In the genomic region with DNA sequence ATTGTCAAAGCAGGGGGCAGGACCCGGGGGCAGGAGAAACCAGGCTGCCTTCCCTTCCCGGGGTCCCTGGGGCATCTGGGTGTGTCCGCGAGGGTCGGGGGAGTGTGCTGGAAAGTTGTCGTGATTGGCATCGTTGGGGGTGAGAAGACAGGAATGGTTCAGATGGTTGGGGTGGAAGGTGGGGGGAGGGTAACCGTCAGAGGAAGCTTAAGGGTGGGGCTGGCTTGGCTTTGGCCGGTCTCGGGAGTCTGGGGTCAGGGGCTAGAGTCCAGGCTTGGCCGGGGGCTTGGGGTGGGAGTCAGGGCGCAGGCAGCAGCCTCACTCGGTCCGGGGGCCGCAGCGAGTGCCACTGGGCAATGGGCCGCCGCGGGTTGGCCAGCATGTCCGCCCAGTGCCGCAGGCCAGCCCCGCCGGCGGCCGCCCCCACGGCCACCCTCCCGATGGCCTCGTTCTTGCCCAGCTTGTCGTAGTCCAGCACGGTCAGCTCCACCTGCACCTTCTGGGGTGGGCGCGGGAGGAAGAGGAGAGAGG, we compare ENCODE assay signal across 9 cellular contexts. TPM values are rescaled to one million over a fixed set of nuclear protein-coding genes. Genes with fewer than 3 reads are reported as not detected.
DNase-seq lines count a peak whose midpoint lies in the region; ATAC-seq, FAIRE-seq and TF ChIP-seq lines count a peak whose summit lies in the region.
"Had no signal": no experiment of that assay in that cellular context is flagged by ENCODE, and none has a peak within 500 bp of the region (broad histone marks: within the 10 kb centered on the region; RNA-seq: fewer than 3 reads in every experiment).

No MANE protein-coding gene starts in this region.

- H3K27ac ChIP-seq in BLaER1 (peak overlapping the region; percentile 49; the same call in 1 of the 2 replicates), Panc1 (ENCODE audit: low read length) (peak overlapping the region; percentile 80), epithelial cell of prostate (peak overlapping the region; percentile 80), kidney (ENCODE audit: low read depth in 2 of 2, low read length in 2 of 2) (no peak overlapping the region)

- peaks cover 11% of the 10 kb centered on the region for H3K4me1 Mint-ChIP-seq in nephron progenitor cell

- H3K4me3 ChIP-seq in BLaER1 (peak overlapping the region; percentile 73), Panc1 (ENCODE audit: low read depth in 2 of 2, low read length in 2 of 2) (peak overlapping the region; percentile 61 to 79), kidney (ENCODE audit: low read length in 2 of 2) (no peak overlapping the region)

- peak overlapping the region; percentile 74 for H3K4me3 Mint-ChIP-seq in nephron progenitor cell

- peaks cover 15% of the 10 kb centered on the region for H3K9me3 Mint-ChIP-seq in nephron progenitor cell

- H3K27me3 ChIP-seq in BLaER1 (peaks cover 46% of the 10 kb centered on the region), Panc1 (ENCODE audit: control insufficient read depth, insufficient read depth, low read length) (no peaks in the 10 kb centered on the region)

- CTCF ChIA-PET in Panc1 (lab: Charles Lee), result interaction anchor here (1.0 kb wide), 1 partner anchor 14 kb away, joined by 22 read pairs; no protein-coding TSS in a partner anchor

- H3K4me2 ChIP-seq in BLaER1, result peak overlapping the region; percentile 83

- H3K36me3 ChIP-seq in BLaER1 (no peaks in the 10 kb centered on the region), Panc1 (ENCODE audit: control insufficient read depth, insufficient read depth, low read length) (no peaks in the 10 kb centered on the region), kidney (ENCODE audit: control insufficient read depth in 1 of 2, insufficient read depth in 2 of 2, low read length in 2 of 2) (no peaks in the 10 kb centered on the region)

- H3K9ac ChIP-seq in BLaER1, result peak overlapping the region; percentile 64
- H3K9ac ChIP-seq in kidney (ENCODE audit: low read length in 2 of 2), result no peak overlapping the region

- H4K20me1 ChIP-seq in BLaER1, result 0 out of 2 replicates have a peak, but pooled peaks cover 2% of the 10 kb centered on the region

- ATAC-seq in Panc1, result no peak; the same call in 1 of the 2 replicates

- intact Hi-C loops in Panc1 (cut with micrococcal nuclease; ENCODE audit: unreplicated experiment) (no loop called here), kidney (cut with DNase I) (no loop called here)

- POLR2A ChIA-PET in Panc1 (lab: Charles Lee), result interaction anchor here (0.5 to 0.7 kb wide), 3 partner anchors 9 to 36 kb away, joined by 3 to 11 read pairs (median 5); partner anchors contain the start of gene PTPRH

- H3K27me3 Mint-ChIP-seq in nephron progenitor cell (ENCODE audit: low read depth, poor library complexity), result peaks cover 100% of the 10 kb centered on the region

- H3K9me3 ChIP-seq in BLaER1 (peaks cover 5% of the 10 kb centered on the region; the same call in 1 of the 2 replicates), Panc1 (ENCODE audit: control insufficient read depth, insufficient read depth, low read depth, low read length) (no peaks in the 10 kb centered on the region), kidney (ENCODE audit: control insufficient read depth in 1 of 2, low read length in 2 of 2) (no peaks in the 10 kb centered on the region)

- DNase-seq in Panc1 (ENCODE audit: low read depth, low spot score) (no peak), epithelial cell of prostate (ENCODE audit: low read depth, low spot score) (no peak), nephron progenitor cell (peak; percentile 44), SHP77 (lab: John Stamatoyannopoulos, UW) (no peak), GM19240 (ENCODE audit: insufficient read length, low spot score) (no peak), kidney (no peak), SW 1271 (lab: John Stamatoyannopoulos, UW) (no peak)
- DNase-seq: NCI-H2081 treated with DMSO at 0.1 percent for 48 hours had no signal

- in situ Hi-C loops in Panc1 (cut with HindIII; ENCODE audit: low pct_unique_long_range_greater_than_20kb, low sequenced_read_pairs), result no loop called here

- BruUV-seq in Panc1 (replicated peaks; lab: Mats Ljungman, UMichigan), result no TSS peak

- H3K4me1 ChIP-seq in BLaER1 (peaks cover 35% of the 10 kb centered on the region), Panc1 (ENCODE audit: control insufficient read depth, insufficient read depth, low read length) (peaks cover 8% of the 10 kb centered on the region; the same call in 1 of the 2 replicates), kidney (ENCODE audit: control insufficient read depth in 1 of 2, insufficient read depth in 1 of 2, low read depth in 1 of 2, low read length in 2 of 2) (no peaks in the 10 kb centered on the region)

- no peak for FAIRE-seq in kidney (lab: Jason Lieb, UNC)

- TF ChIP-seq CTCF in Panc1 (IDR thresholded peaks at IDR 0.05) (no peak), nephron progenitor cell (IDR thresholded peaks at IDR 0.05) (no peak), kidney (IDR thresholded peaks at IDR 0.05; ENCODE audit: borderline replicate concordance, extremely low read depth, insufficient read depth) (no peak)

- H3K27ac Mint-ChIP-seq in nephron progenitor cell, result no peak overlapping the region

- no peaks in the 10 kb centered on the region for H3K36me3 Mint-ChIP-seq in nephron progenitor cell (ENCODE audit: low read depth)

RNA-seq across cellular contexts. Expression of gene DNAAF3, which starts 6.8 kb away (rescaled TPM):
- total RNA-seq in Panc1 (2021; ENCODE audit: unreplicated experiment) (12.4 TPM), kidney (11.4 TPM)
- polyA plus RNA-seq in Panc1 (2012; ENCODE audit: insufficient read length), result 14.6 TPM
- polyA plus RNA-seq in kidney (ENCODE audit: insufficient read depth, low read depth, low replicate concordance), result 5.1 TPM

RNA-seq across cellular contexts. Expression of gene SYT5, which starts 6.8 kb away (rescaled TPM):
- total RNA-seq in Panc1 (2021; ENCODE audit: unreplicated experiment) (3.2 TPM), kidney (not detected)
- 9.3 TPM for polyA plus RNA-seq in Panc1 (2012; ENCODE audit: insufficient read length)
- not detected for polyA plus RNA-seq in kidney (ENCODE audit: insufficient read depth, low read depth, low replicate concordance)

RNA-seq across cellular contexts. Expression of gene TNNI3, which starts 15.7 kb away (rescaled TPM):
- 14.6 TPM for total RNA-seq in Panc1 (2021; ENCODE audit: unreplicated experiment)
- polyA plus RNA-seq in Panc1 (2012; ENCODE audit: insufficient read length), result 36.9 TPM
- 0.41 TPM for total RNA-seq in kidney
- 1.7 TPM for polyA plus RNA-seq in kidney (ENCODE audit: insufficient read depth, low read depth, low replicate concordance)

RNA-seq across cellular contexts. Expression of gene TNNT1, which starts 24.2 kb away (rescaled TPM):
- 116 TPM for total RNA-seq in Panc1 (2021; ENCODE audit: unreplicated experiment)
- 249 TPM for polyA plus RNA-seq in Panc1 (2012; ENCODE audit: insufficient read length)
- not detected for total RNA-seq in kidney
- polyA plus RNA-seq in kidney (ENCODE audit: insufficient read depth, low read depth, low replicate concordance), result not detected

RNA-seq across cellular contexts. Expression of gene PTPRH, which starts 36.0 kb away (rescaled TPM):
- 42.8 TPM for total RNA-seq in Panc1 (2021; ENCODE audit: unreplicated experiment)
- 45.2 TPM for polyA plus RNA-seq in Panc1 (2012; ENCODE audit: insufficient read length)
- total RNA-seq in kidney, result 2.8 TPM
- polyA plus RNA-seq in kidney (ENCODE audit: insufficient read depth, low read depth, low replicate concordance), result not detected

Comparison
In these comparisons a context has a peak if more than half of its experiments do, and no peak if none do; other contexts are left out.
1. H3K27ac ChIP-seq: peak in BLaER1 (single experiment), Panc1 (single experiment) and epithelial cell of prostate (single experiment); none in kidney (0 of 2).
2. H3K4me3 ChIP-seq: peak in BLaER1 (single experiment) and Panc1 (2 of 2); none in kidney (0 of 2).
3. RNA of gene TNNI3, which starts 15.7 kb away (total RNA-seq): 14.6 TPM in Panc1 (single experiment); 0.41 TPM in kidney (single experiment); every median in the first group is over 10 times any median in the second.